Comparison of ENCODE assay signal across 1 cellular context in genomic region chr19:14496029-14496848, GRCh38.
A peak's percentile ranks its signal among the peaks of the same experiment; 100 is the strongest.
TF ChIP-seq lines count a peak whose summit lies in the region.

Gene GIPC1 (minus strand): TSS chr19:14496127. CDS start chr19:14482976, 13,151 bp downstream.

TF ChIP-seq in HepG2, 621 proteins besides CTCF, POLR2A, EP300 and RAD21 (continued from another document and continues in another):
- TF ChIP-seq ZC3H13 (CRISPR knock-in tag; IDR thresholded peaks at IDR 0.05) (0 out of 2 replicates have a peak, but pooled peaks have one; percentile 62), ZBTB10 (CRISPR knock-in tag; IDR thresholded peaks at IDR 0.05; ENCODE audit: borderline replicate concordance) (no peak), SMARCE1 (IDR thresholded peaks at IDR 0.05; ENCODE audit: borderline replicate concordance) (no peak), HNRNPK (IDR thresholded peaks at IDR 0.05; ENCODE audit: low read depth, low read length, poor library complexity, severe bottlenecking) (peak; percentile 77), ZNF589 (CRISPR knock-in tag; conservative IDR thresholded peaks at IDR 0.05) (no peak), PAF1 (CRISPR knock-in tag; IDR thresholded peaks at IDR 0.05) (no peak), NR2C2 (CRISPR knock-in tag; IDR thresholded peaks at IDR 0.05; ENCODE audit: borderline replicate concordance) (peak; percentile 59; the same call in 1 of the 2 replicates), ZNF431 (CRISPR knock-in tag; IDR thresholded peaks at IDR 0.05; ENCODE audit: borderline replicate concordance, low read depth) (no peak), ZNF274 (CRISPR knock-in tag; IDR thresholded peaks at IDR 0.05) (peak; percentile 36; the same call in 1 of the 2 replicates), NFATC3 (CRISPR knock-in tag; IDR thresholded peaks at IDR 0.05) (0 out of 2 replicates have a peak, but pooled peaks have one; percentile 82), REPIN1 (CRISPR knock-in tag; IDR thresholded peaks at IDR 0.05; ENCODE audit: borderline replicate concordance, low read depth) (0 out of 2 replicates have a peak, but pooled peaks have one; percentile 82), ZBTB3 (CRISPR knock-in tag; IDR thresholded peaks at IDR 0.05; ENCODE audit: borderline replicate concordance, low read depth) (no peak), ZNF441 (CRISPR knock-in tag; IDR thresholded peaks at IDR 0.05; ENCODE audit: borderline replicate concordance) (peak; percentile 20; the same call in 1 of the 2 replicates), ZNF276 (CRISPR knock-in tag; IDR thresholded peaks at IDR 0.05; ENCODE audit: low read depth) (0 out of 2 replicates have a peak, but pooled peaks have one; percentile 50), ZNF737 (CRISPR knock-in tag; IDR thresholded peaks at IDR 0.05; ENCODE audit: borderline replicate concordance) (no peak), KLF13 (CRISPR knock-in tag; IDR thresholded peaks at IDR 0.05) (no peak), ZNF138 (CRISPR knock-in tag; IDR thresholded peaks at IDR 0.05; ENCODE audit: low read depth) (no peak), HDAC2 (CRISPR knock-in tag; IDR thresholded peaks at IDR 0.05) (peak; percentile 35; the same call in 1 of the 2 replicates), LCORL (IDR thresholded peaks at IDR 0.05) (no peak), LCORL (CRISPR knock-in tag; IDR thresholded peaks at IDR 0.05) (peak; percentile 35; the same call in 1 of the 2 replicates), ZKSCAN8 (CRISPR knock-in tag; IDR thresholded peaks at IDR 0.05; ENCODE audit: borderline replicate concordance) (peak; percentile 76; the same call in 1 of the 2 replicates), ZNF556 (CRISPR knock-in tag; IDR thresholded peaks at IDR 0.05; ENCODE audit: borderline replicate concordance) (no peak; the same call in 1 of the 2 replicates), THYN1 (CRISPR knock-in tag; IDR thresholded peaks at IDR 0.05; ENCODE audit: borderline replicate concordance, low read depth) (no peak), KDM5A (IDR thresholded peaks at IDR 0.05; ENCODE audit: borderline replicate concordance, low read length) (no peak), RFXAP (CRISPR knock-in tag; IDR thresholded peaks at IDR 0.05; ENCODE audit: borderline replicate concordance) (peak; percentile 98), CHD4 (IDR thresholded peaks at IDR 0.05; ENCODE audit: borderline replicate concordance, low read length) (peak; percentile 76; the same call in 1 of the 2 replicates), ZNF101 (CRISPR knock-in tag; IDR thresholded peaks at IDR 0.05; ENCODE audit: borderline replicate concordance, low read depth) (no peak), ZNF549 (CRISPR knock-in tag; IDR thresholded peaks at IDR 0.05) (no peak), SPEN (CRISPR knock-in tag; IDR thresholded peaks at IDR 0.05; ENCODE audit: low read depth) (peak; percentile 75), PHF5A (CRISPR knock-in tag; IDR thresholded peaks at IDR 0.05; ENCODE audit: low read depth, unreplicated experiment) (no peak), YY1 (IDR thresholded peaks at IDR 0.05; ENCODE audit: insufficient read depth, insufficient replicate concordance, low read depth, low read length) (no peak), ZSCAN22 (CRISPR knock-in tag; IDR thresholded peaks at IDR 0.05) (no peak), ZMAT5 (CRISPR knock-in tag; IDR thresholded peaks at IDR 0.05; ENCODE audit: borderline replicate concordance, low read depth) (no peak), ZNF619 (CRISPR knock-in tag; IDR thresholded peaks at IDR 0.05) (no peak), ZNF337 (CRISPR knock-in tag; IDR thresholded peaks at IDR 0.05; ENCODE audit: borderline replicate concordance, low read depth) (no peak), MBD4 (IDR thresholded peaks at IDR 0.05; ENCODE audit: borderline replicate concordance, low read length) (no peak), KMT2B (CRISPR knock-in tag; IDR thresholded peaks at IDR 0.05) (peak; percentile 66), CENPX (CRISPR knock-in tag; IDR thresholded peaks at IDR 0.05) (no peak)
- TF ChIP-seq, protein P1, sequence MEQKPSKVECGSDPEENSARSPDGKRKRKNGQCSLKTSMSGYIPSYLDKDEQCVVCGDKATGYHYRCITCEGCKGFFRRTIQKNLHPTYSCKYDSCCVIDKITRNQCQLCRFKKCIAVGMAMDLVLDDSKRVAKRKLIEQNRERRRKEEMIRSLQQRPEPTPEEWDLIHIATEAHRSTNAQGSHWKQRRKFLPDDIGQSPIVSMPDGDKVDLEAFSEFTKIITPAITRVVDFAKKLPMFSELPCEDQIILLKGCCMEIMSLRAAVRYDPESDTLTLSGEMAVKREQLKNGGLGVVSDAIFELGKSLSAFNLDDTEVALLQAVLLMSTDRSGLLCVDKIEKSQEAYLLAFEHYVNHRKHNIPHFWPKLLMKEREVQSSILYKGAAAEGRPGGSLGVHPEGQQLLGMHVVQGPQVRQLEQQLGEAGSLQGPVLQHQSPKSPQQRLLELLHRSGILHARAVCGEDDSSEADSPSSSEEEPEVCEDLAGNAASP (CRISPR knock-in tag; IDR thresholded peaks at IDR 0.05; ENCODE audit: borderline replicate concordance) = 0 out of 2 replicates have a peak, but pooled peaks have one; percentile 36
- TF ChIP-seq, protein P2, sequence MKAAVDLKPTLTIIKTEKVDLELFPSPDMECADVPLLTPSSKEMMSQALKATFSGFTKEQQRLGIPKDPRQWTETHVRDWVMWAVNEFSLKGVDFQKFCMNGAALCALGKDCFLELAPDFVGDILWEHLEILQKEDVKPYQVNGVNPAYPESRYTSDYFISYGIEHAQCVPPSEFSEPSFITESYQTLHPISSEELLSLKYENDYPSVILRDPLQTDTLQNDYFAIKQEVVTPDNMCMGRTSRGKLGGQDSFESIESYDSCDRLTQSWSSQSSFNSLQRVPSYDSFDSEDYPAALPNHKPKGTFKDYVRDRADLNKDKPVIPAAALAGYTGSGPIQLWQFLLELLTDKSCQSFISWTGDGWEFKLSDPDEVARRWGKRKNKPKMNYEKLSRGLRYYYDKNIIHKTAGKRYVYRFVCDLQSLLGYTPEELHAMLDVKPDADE (CRISPR knock-in tag; IDR thresholded peaks at IDR 0.05) = 0 out of 2 replicates have a peak, but pooled peaks have one; percentile 54
- TF ChIP-seq, protein P3, sequence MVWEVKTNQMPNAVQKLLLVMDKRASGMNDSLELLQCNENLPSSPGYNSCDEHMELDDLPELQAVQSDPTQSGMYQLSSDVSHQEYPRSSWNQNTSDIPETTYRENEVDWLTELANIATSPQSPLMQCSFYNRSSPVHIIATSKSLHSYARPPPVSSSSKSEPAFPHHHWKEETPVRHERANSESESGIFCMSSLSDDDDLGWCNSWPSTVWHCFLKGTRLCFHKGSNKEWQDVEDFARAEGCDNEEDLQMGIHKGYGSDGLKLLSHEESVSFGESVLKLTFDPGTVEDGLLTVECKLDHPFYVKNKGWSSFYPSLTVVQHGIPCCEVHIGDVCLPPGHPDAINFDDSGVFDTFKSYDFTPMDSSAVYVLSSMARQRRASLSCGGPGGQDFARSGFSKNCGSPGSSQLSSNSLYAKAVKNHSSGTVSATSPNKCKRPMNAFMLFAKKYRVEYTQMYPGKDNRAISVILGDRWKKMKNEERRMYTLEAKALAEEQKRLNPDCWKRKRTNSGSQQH (CRISPR knock-in tag; IDR thresholded peaks at IDR 0.05; ENCODE audit: low read depth) = peak; percentile 80; the same call in 1 of the 2 replicates
- TF ChIP-seq, protein P4, sequence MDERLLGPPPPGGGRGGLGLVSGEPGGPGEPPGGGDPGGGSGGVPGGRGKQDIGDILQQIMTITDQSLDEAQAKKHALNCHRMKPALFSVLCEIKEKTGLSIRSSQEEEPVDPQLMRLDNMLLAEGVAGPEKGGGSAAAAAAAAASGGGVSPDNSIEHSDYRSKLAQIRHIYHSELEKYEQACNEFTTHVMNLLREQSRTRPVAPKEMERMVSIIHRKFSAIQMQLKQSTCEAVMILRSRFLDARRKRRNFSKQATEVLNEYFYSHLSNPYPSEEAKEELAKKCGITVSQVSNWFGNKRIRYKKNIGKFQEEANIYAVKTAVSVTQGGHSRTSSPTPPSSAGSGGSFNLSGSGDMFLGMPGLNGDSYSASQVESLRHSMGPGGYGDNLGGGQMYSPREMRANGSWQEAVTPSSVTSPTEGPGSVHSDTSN (CRISPR knock-in tag; IDR thresholded peaks at IDR 0.05) = peak; percentile 62
- TF ChIP-seq, protein P5, sequence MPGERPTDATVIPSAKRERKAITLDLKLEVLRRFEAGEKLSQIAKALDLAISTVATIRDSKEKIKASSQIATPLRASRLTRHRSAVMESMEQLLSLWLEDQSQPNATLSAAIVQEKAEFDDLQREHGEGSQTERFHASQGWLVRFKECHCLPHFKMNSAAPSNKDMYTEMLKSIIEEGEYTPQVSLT (CRISPR knock-in tag; IDR thresholded peaks at IDR 0.05; ENCODE audit: borderline replicate concordance, low read depth) = peak; percentile 46; the same call in 1 of the 2 replicates
- TF ChIP-seq, protein P6, sequence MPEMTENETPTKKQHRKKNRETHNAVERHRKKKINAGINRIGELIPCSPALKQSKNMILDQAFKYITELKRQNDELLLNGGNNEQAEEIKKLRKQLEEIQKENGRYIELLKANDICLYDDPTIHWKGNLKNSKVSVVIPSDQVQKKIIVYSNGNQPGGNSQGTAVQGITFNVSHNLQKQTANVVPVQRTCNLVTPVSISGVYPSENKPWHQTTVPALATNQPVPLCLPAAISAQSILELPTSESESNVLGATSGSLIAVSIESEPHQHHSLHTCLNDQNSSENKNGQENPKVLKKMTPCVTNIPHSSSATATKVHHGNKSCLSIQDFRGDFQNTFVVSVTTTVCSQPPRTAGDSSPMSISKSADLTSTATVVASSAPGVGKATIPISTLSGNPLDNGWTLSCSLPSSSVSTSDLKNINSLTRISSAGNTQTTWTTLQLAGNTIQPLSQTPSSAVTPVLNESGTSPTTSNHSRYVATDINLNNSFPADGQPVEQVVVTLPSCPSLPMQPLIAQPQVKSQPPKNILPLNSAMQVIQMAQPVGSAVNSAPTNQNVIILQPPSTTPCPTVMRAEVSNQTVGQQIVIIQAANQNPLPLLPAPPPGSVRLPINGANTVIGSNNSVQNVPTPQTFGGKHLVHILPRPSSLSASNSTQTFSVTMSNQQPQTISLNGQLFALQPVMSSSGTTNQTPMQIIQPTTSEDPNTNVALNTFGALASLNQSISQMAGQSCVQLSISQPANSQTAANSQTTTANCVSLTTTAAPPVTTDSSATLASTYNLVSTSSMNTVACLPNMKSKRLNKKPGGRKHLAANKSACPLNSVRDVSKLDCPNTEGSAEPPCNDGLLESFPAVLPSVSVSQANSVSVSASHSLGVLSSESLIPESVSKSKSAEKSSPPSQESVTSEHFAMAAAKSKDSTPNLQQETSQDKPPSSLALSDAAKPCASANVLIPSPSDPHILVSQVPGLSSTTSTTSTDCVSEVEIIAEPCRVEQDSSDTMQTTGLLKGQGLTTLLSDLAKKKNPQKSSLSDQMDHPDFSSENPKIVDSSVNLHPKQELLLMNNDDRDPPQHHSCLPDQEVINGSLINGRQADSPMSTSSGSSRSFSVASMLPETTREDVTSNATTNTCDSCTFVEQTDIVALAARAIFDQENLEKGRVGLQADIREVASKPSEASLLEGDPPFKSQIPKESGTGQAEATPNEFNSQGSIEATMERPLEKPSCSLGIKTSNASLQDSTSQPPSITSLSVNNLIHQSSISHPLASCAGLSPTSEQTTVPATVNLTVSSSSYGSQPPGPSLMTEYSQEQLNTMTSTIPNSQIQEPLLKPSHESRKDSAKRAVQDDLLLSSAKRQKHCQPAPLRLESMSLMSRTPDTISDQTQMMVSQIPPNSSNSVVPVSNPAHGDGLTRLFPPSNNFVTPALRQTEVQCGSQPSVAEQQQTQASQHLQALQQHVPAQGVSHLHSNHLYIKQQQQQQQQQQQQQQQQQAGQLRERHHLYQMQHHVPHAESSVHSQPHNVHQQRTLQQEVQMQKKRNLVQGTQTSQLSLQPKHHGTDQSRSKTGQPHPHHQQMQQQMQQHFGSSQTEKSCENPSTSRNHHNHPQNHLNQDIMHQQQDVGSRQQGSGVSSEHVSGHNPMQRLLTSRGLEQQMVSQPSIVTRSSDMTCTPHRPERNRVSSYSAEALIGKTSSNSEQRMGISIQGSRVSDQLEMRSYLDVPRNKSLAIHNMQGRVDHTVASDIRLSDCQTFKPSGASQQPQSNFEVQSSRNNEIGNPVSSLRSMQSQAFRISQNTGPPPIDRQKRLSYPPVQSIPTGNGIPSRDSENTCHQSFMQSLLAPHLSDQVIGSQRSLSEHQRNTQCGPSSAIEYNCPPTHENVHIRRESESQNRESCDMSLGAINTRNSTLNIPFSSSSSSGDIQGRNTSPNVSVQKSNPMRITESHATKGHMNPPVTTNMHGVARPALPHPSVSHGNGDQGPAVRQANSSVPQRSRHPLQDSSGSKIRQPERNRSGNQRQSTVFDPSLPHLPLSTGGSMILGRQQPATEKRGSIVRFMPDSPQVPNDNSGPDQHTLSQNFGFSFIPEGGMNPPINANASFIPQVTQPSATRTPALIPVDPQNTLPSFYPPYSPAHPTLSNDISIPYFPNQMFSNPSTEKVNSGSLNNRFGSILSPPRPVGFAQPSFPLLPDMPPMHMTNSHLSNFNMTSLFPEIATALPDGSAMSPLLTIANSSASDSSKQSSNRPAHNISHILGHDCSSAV (CRISPR knock-in tag; IDR thresholded peaks at IDR 0.05; ENCODE audit: borderline replicate concordance) = 0 out of 2 replicates have a peak, but pooled peaks have one; percentile 59
